1 cellular context compared by ENCODE assay signal in genomic region chr16:89822188-89823086, GRCh38.
A peak's percentile ranks its signal among the peaks of the same experiment; 100 is the strongest.
TF ChIP-seq lines count a peak whose summit lies in the region.

No MANE protein-coding gene starts in this region.

TF ChIP-seq in HepG2, 621 proteins besides CTCF, POLR2A, EP300 and RAD21 (continued from another document and continues in another):
- peak; percentile 95 for TF ChIP-seq ZSCAN5A (CRISPR knock-in tag; IDR thresholded peaks at IDR 0.05; ENCODE audit: borderline replicate concordance)
- TF ChIP-seq SRSF1 (optimal IDR thresholded peaks at IDR 0.05; ENCODE audit: low read depth, low read length): peak; percentile 40
- TF ChIP-seq HMG20B (CRISPR knock-in tag; conservative IDR thresholded peaks at IDR 0.05): peak; percentile 96
- peak; percentile 43 for TF ChIP-seq BRCA1 (CRISPR knock-in tag; IDR thresholded peaks at IDR 0.05)
- no peak for TF ChIP-seq ZNF282 (IDR thresholded peaks at IDR 0.05; ENCODE audit: partially characterized antibody)
- TF ChIP-seq MAZ (IDR thresholded peaks at IDR 0.05; ENCODE audit: borderline replicate concordance, low read depth, low read length): peak; percentile 42; the same call in 1 of the 2 replicates
- peak; percentile 75 for TF ChIP-seq MAZ (CRISPR knock-in tag; IDR thresholded peaks at IDR 0.05; ENCODE audit: low read depth)
- TF ChIP-seq ZNF576 (CRISPR knock-in tag; IDR thresholded peaks at IDR 0.05): no peak
- TF ChIP-seq ZBTB21 (CRISPR knock-in tag; IDR thresholded peaks at IDR 0.05): no peak
- no peak for TF ChIP-seq NFKBIZ (CRISPR knock-in tag; IDR thresholded peaks at IDR 0.05)
- peak; percentile 91; the same call in 1 of the 2 replicates for TF ChIP-seq NFATC3 (CRISPR knock-in tag; IDR thresholded peaks at IDR 0.05)
- TF ChIP-seq ESRRA (CRISPR knock-in tag; IDR thresholded peaks at IDR 0.05; ENCODE audit: low read depth): peak; percentile 33
- TF ChIP-seq ZNF792 (CRISPR knock-in tag; IDR thresholded peaks at IDR 0.05): 0 out of 2 replicates have a peak, but pooled peaks have one; percentile 50
- TF ChIP-seq MAFG (CRISPR knock-in tag; IDR thresholded peaks at IDR 0.05): no peak
- TF ChIP-seq ZNF572 (CRISPR knock-in tag; IDR thresholded peaks at IDR 0.05): peak; percentile 85
- peak; percentile 80; the same call in 1 of the 2 replicates for TF ChIP-seq HNF4G (IDR thresholded peaks at IDR 0.05; ENCODE audit: borderline replicate concordance, low read depth, low read length)
- TF ChIP-seq HNF4G (CRISPR knock-in tag; IDR thresholded peaks at IDR 0.05; ENCODE audit: borderline replicate concordance, low read depth): 0 out of 2 replicates have a peak, but pooled peaks have one; percentile 79
- 0 out of 2 replicates have a peak, but pooled peaks have one; percentile 72 for TF ChIP-seq ZSCAN21 (CRISPR knock-in tag; IDR thresholded peaks at IDR 0.05; ENCODE audit: borderline replicate concordance)
- TF ChIP-seq NFIB (CRISPR knock-in tag; IDR thresholded peaks at IDR 0.05; ENCODE audit: borderline replicate concordance): no peak
- TF ChIP-seq ZNF333 (CRISPR knock-in tag; IDR thresholded peaks at IDR 0.05; ENCODE audit: borderline replicate concordance): no peak; the same call in 1 of the 2 replicates
- TF ChIP-seq NR2C2 (CRISPR knock-in tag; IDR thresholded peaks at IDR 0.05; ENCODE audit: borderline replicate concordance): peak; percentile 58; the same call in 1 of the 2 replicates
- peak; percentile 94; the same call in 1 of the 2 replicates for TF ChIP-seq WIZ (CRISPR knock-in tag; IDR thresholded peaks at IDR 0.05)
- TF ChIP-seq PHF21A (CRISPR knock-in tag; IDR thresholded peaks at IDR 0.05): peak; percentile 100
- TF ChIP-seq ZNF354B (CRISPR knock-in tag; IDR thresholded peaks at IDR 0.05): peak; percentile 91
- no peak for TF ChIP-seq ZNF780A (CRISPR knock-in tag; IDR thresholded peaks at IDR 0.05)
- TF ChIP-seq ZNF891 (CRISPR knock-in tag; IDR thresholded peaks at IDR 0.05): peak; percentile 91; the same call in 1 of the 2 replicates
- TF ChIP-seq PAX8 (CRISPR knock-in tag; IDR thresholded peaks at IDR 0.05; ENCODE audit: borderline replicate concordance): no peak
- peak; percentile 67; the same call in 1 of the 2 replicates for TF ChIP-seq BRD4 (CRISPR knock-in tag; IDR thresholded peaks at IDR 0.05)
- TF ChIP-seq ZNF710 (CRISPR knock-in tag; IDR thresholded peaks at IDR 0.05; ENCODE audit: borderline replicate concordance): peak; percentile 94; the same call in 1 of the 2 replicates
- TF ChIP-seq ZNF350 (CRISPR knock-in tag; IDR thresholded peaks at IDR 0.05; ENCODE audit: borderline replicate concordance, low read depth): peak; percentile 92
- peak; percentile 96 for TF ChIP-seq FOXP4 (CRISPR knock-in tag; IDR thresholded peaks at IDR 0.05)
- peak; percentile 79; the same call in 1 of the 2 replicates for TF ChIP-seq ZXDC (CRISPR knock-in tag; IDR thresholded peaks at IDR 0.05)
- TF ChIP-seq ZNF513 (CRISPR knock-in tag; conservative IDR thresholded peaks at IDR 0.05): 0 out of 2 replicates have a peak, but pooled peaks have one; percentile 69
- TF ChIP-seq BCL3 (CRISPR knock-in tag; IDR thresholded peaks at IDR 0.05): no peak
- peak; percentile 93 for TF ChIP-seq ZNF772 (CRISPR knock-in tag; IDR thresholded peaks at IDR 0.05)
- peak; percentile 66; the same call in 1 of the 2 replicates for TF ChIP-seq ZHX2 (IDR thresholded peaks at IDR 0.05; ENCODE audit: low read depth)
- no peak for TF ChIP-seq ZHX2 (CRISPR knock-in tag; IDR thresholded peaks at IDR 0.05; ENCODE audit: borderline replicate concordance)
- TF ChIP-seq FOXO4 (CRISPR knock-in tag; conservative IDR thresholded peaks at IDR 0.05): no peak
